Comparison of ENCODE assay signal across 19 cellular contexts in genomic region chr2:238173692-238174091, GRCh38. TPM values are rescaled to one million over a fixed set of nuclear protein-coding genes. Genes with fewer than 3 reads are reported as not detected.
DNase-seq lines count a peak whose midpoint lies in the region; ATAC-seq, FAIRE-seq and TF ChIP-seq lines count a peak whose summit lies in the region.
"Had no signal": no experiment of that assay in that cellular context is flagged by ENCODE, and none has a peak within 500 bp of the region (broad histone marks: within the 10 kb centered on the region; RNA-seq: fewer than 3 reads in every experiment).

No MANE protein-coding gene starts in this region.

- no peak overlapping the region for H3K9ac ChIP-seq in GM12878 (ENCODE audit: control insufficient read depth, insufficient read depth, low read length)

- no peaks in the 10 kb centered on the region for H3K27me3 ChIP-seq in GM23338 (ENCODE audit: insufficient read depth)
- H3K27me3 ChIP-seq in GM12878 (replicated peaks in 1 of 2; ENCODE audit: control insufficient read depth in 2 of 2, insufficient read depth in 2 of 2, low read length in 1 of 2): no peaks in the 10 kb centered on the region
- H3K27me3 ChIP-seq: right atrium auricular region, transverse colon had no signal

- no peaks in the 10 kb centered on the region for H3K9me2 ChIP-seq in GM23338 (ENCODE audit: insufficient read depth)

- DNase-seq in AG08396 (ENCODE audit: low spot score) (peak; percentile 12), GM23338 (ENCODE audit: low spot score) (peak; percentile 27), GM12878 (ENCODE audit: low read depth, low spot score) (no peak), immature natural killer cell (no peak), NCI-H524 treated with DMSO at 0.1 percent for 48 hours (lab: John Stamatoyannopoulos, UW) (no peak), Right ventricle myocardium inferior (ENCODE audit: missing footprints) (no peak)
- no peak for DNase-seq in activated T-cell treated with anti-CD3 and anti-CD28 coated beads, Interleukin-2, amount 50 U/mL, for 72 hours
- DNase-seq: caudate nucleus; naive thymus-derived CD4-positive, alpha-beta T cell; NCI-H1930; SHP77; stimulated activated CD4-positive, alpha-beta T cell treated with anti-CD3 and anti-CD28 coated beads, Interleukin-2, amount 100 ng/mL, for 24 hours; stimulated activated CD8-positive, alpha-beta memory T cell treated with anti-CD3 and anti-CD28 coated beads, Interleukin-4, amount 100 ng/mL, for 48 hours; transverse colon had no signal

- intact Hi-C loops in GM12878 (cut with micrococcal nuclease; ENCODE audit: unreplicated experiment) (no loop called here), Right ventricle myocardium inferior (cut with DNase I) (no loop called here)

- H3K27ac Mint-ChIP-seq in GM23338 (no peak overlapping the region), immature natural killer cell (peak overlapping the region in 4 of 6 donors; percentile 84 to 88 (median 86))
- H3K27ac Mint-ChIP-seq in activated T-cell treated with anti-CD3 and anti-CD28 coated beads, Interleukin-2, amount 50 U/mL, for 72 hours: no peak overlapping the region

- TF ChIP-seq CTCF in GM23338 (conservative IDR thresholded peaks at IDR 0.05; ENCODE audit: low read depth in 2 of 2) (peak; percentile 22 to 31; a peak in 3 of 4 replicates), GM12878 (IDR thresholded peaks at IDR 0.05 in 2 of 3, conservative IDR thresholded peaks at IDR 0.05 in 1 of 3; ENCODE audit: control insufficient read depth in 2 of 3, extremely low read depth in 1 of 3, insufficient read depth in 1 of 3, low read depth in 3 of 3, low read length in 3 of 3) (peak in 2 of 3 experiments; percentile 27 to 32; a peak in 3 of 6 replicates)

- no peak overlapping the region for H3K27ac ChIP-seq in GM23338 (ENCODE audit: low read depth)
- no peak overlapping the region for H3K27ac ChIP-seq in GM12878 (ENCODE audit: control insufficient read depth, insufficient read depth)
- H3K27ac ChIP-seq: right atrium auricular region had no signal

- RAD21 ChIA-PET in GM12878 (lab: Charles Lee; ENCODE audit: unreplicated experiment): no interaction called here

- ATAC-seq in GM23338: peak; percentile 89
- peak; percentile 55 for ATAC-seq in GM12878
- ATAC-seq in HG02588 (IDR thresholded peaks at IDR 0.05; ENCODE audit: unreplicated experiment): no peak
- no peak for ATAC-seq in activated T-cell treated with anti-CD3 and anti-CD28 coated beads, Interleukin-2, amount 50 U/mL, for 72 hours (replicated peaks in 1 of 2)
- no peak for ATAC-seq in Right ventricle myocardium inferior
- ATAC-seq: naive thymus-derived CD4-positive, alpha-beta T cell had no signal

- no peaks in the 10 kb centered on the region; the same call in none of the 2 replicates for H4K20me1 ChIP-seq in GM23338 (replicated peaks; ENCODE audit: insufficient read depth)
- H4K20me1 ChIP-seq in GM12878 (ENCODE audit: control insufficient read depth, insufficient read depth): no peaks in the 10 kb centered on the region; the same call in 1 of the 2 replicates

- SMC1A ChIA-PET in GM12878 (lab: Charles Lee; ENCODE audit: uncharacterized antibody, unreplicated experiment): no interaction called here

- H3K4me2 ChIP-seq in GM23338 (no peak overlapping the region), GM12878 (ENCODE audit: control insufficient read depth, insufficient read depth) (no peak overlapping the region)

- H3K9me3 Mint-ChIP-seq in GM23338 (no peaks in the 10 kb centered on the region), immature natural killer cell (no peaks in the 10 kb centered on the region)
- no peaks in the 10 kb centered on the region for H3K9me3 Mint-ChIP-seq in activated T-cell treated with anti-CD3 and anti-CD28 coated beads, Interleukin-2, amount 50 U/mL, for 72 hours
- H3K9me3 Mint-ChIP-seq: CD14-positive monocyte; naive thymus-derived CD4-positive, alpha-beta T cell had no signal

- H3K4me3 ChIP-seq in GM23338 (no peak overlapping the region), GM12878 (no peak overlapping the region)
- H3K4me3 ChIP-seq: right atrium auricular region, transverse colon had no signal

- peaks cover 15% of the 10 kb centered on the region for H3K36me3 ChIP-seq in GM23338 (ENCODE audit: insufficient read depth)
- peaks cover 8 to 40% of the 10 kb centered on the region in 2 experiments for H3K36me3 ChIP-seq in GM12878 (ENCODE audit: control insufficient read depth in 2 of 2, insufficient read depth in 2 of 2, low read length in 1 of 2)

- peaks cover 46% of the 10 kb centered on the region for H3K36me3 Mint-ChIP-seq in GM23338 (ENCODE audit: low read depth)
- H3K36me3 Mint-ChIP-seq in immature natural killer cell: peaks cover 27 to 45% (median 32%) of the 10 kb centered on the region in 3 donors
- peaks cover 4 to 19% of the 10 kb centered on the region in 2 donors for H3K36me3 Mint-ChIP-seq in activated T-cell treated with anti-CD3 and anti-CD28 coated beads, Interleukin-2, amount 50 U/mL, for 72 hours (ENCODE audit: insufficient read depth in 2 of 2)

- H3K4me3 Mint-ChIP-seq in GM23338: no peak overlapping the region
- peak overlapping the region in 2 of 5 donors; percentile 51 to 60 for H3K4me3 Mint-ChIP-seq in immature natural killer cell
- H3K4me3 Mint-ChIP-seq in activated T-cell treated with anti-CD3 and anti-CD28 coated beads, Interleukin-2, amount 50 U/mL, for 72 hours: no peak overlapping the region
- H3K4me3 Mint-ChIP-seq: CD14-positive monocyte; naive thymus-derived CD4-positive, alpha-beta T cell had no signal

- in situ Hi-C loops in GM12878 (cut with MboI): no loop called here

- H3K27me3 Mint-ChIP-seq in GM23338 (ENCODE audit: insufficient read depth, low read depth, poor library complexity) (peaks cover 4% of the 10 kb centered on the region), immature natural killer cell (ENCODE audit: low read depth in 3 of 3) (peaks cover 2 to 16% (median 7%) of the 10 kb centered on the region in 3 donors)
- H3K27me3 Mint-ChIP-seq in activated T-cell treated with anti-CD3 and anti-CD28 coated beads, Interleukin-2, amount 50 U/mL, for 72 hours (ENCODE audit: low read depth): no peaks in the 10 kb centered on the region
- H3K27me3 Mint-ChIP-seq: naive thymus-derived CD4-positive, alpha-beta T cell had no signal

- no peak for TF ChIP-seq POLR2A in GM12878 (IDR thresholded peaks at IDR 0.05; ENCODE audit: low read depth, low read length)

- no peaks in the 10 kb centered on the region for H3K9me3 ChIP-seq in GM12878 (replicated peaks; ENCODE audit: control insufficient read depth, insufficient read depth, low read length)
- H3K9me3 ChIP-seq: right atrium auricular region, transverse colon had no signal

- FAIRE-seq in GM12878 (lab: Jason Lieb, UNC): no peak
- FAIRE-seq: G401.6 had no signal

- BruUV-seq in GM12878 (replicated peaks; lab: Mats Ljungman, UMichigan): no TSS peak

- H3K4me1 ChIP-seq in GM23338 (ENCODE audit: insufficient read depth) (no peaks in the 10 kb centered on the region), GM12878 (ENCODE audit: control insufficient read depth, insufficient read depth, low read length) (no peaks in the 10 kb centered on the region)

- H2AFZ ChIP-seq in GM23338 (no peak overlapping the region), GM12878 (ENCODE audit: control insufficient read depth, low read depth, low read length) (no peak overlapping the region)

- TF ChIP-seq RAD21 in GM12878 (IDR thresholded peaks at IDR 0.05; ENCODE audit: insufficient read depth, low read depth, low read length): no peak

- H3K4me1 Mint-ChIP-seq in GM23338: no peaks in the 10 kb centered on the region
- H3K4me1 Mint-ChIP-seq in immature natural killer cell: peaks cover 70 to 76% of the 10 kb centered on the region in 2 donors
- H3K4me1 Mint-ChIP-seq in activated T-cell treated with anti-CD3 and anti-CD28 coated beads, Interleukin-2, amount 50 U/mL, for 72 hours (ENCODE audit: low read depth): no peaks in the 10 kb centered on the region

- POLR2A ChIA-PET in GM12878 (lab: Charles Lee): no interaction called here

- H3F3A ChIP-seq in GM23338 (replicated peaks; ENCODE audit: low read depth): no peaks in the 10 kb centered on the region

- CTCF ChIA-PET in GM12878 (lab: Yijun Ruan, JAX): no interaction called here

- H3K79me2 ChIP-seq in GM23338 (replicated peaks; ENCODE audit: insufficient read depth) (no peaks in the 10 kb centered on the region), GM12878 (ENCODE audit: control insufficient read depth, insufficient read depth, low read length) (no peaks in the 10 kb centered on the region)

- no peak for TF ChIP-seq EP300 in GM12878 (IDR thresholded peaks at IDR 0.05; ENCODE audit: borderline replicate concordance in 1 of 2, control insufficient read depth in 1 of 2, low read depth in 2 of 2, low read length in 2 of 2)

- WGBS in GM12878 (ENCODE audit: insufficient coverage, insufficient replicate concordance, low lambda C conversion rate, missing lambda C conversion rate): 96% methylated on average over 2 of the region's 2 CpGs

RNA-seq across cellular contexts. Expression of gene ERFE, which starts 14.9 kb away (rescaled TPM):
- total RNA-seq in GM23338 (2014; rRNA removed; shearing (Covaris generic)): 2.5 and 3.3 TPM in 2 replicates
- 0.61 and 1.0 TPM in 2 replicates for polyA plus RNA-seq in GM23338 (2016; fragmentation: Nextera tagmentation; extraction: Ambion mirVana)
- total RNA-seq in GM12878 (2013; cell fraction: nucleolus; rRNA removed): not detected in 2 replicates
- total RNA-seq in GM12878 (2014; rRNA removed): not detected in 2 replicates
- not detected in 2 replicates for total RNA-seq in GM12878 (2014; rRNA removed; fragmentation: Illumina TruSeq; extraction: Trizol)
- not detected in 2 replicates for total RNA-seq in GM12878 (2021)
- not detected for polyA plus RNA-seq in GM12878 (2011; ENCODE audit: low read depth)
- not detected in 2 replicates for polyA plus RNA-seq in GM12878 (2011; rRNA removed)
- polyA plus RNA-seq in GM12878 (2011; cell fraction: cytosol; rRNA removed): not detected in 2 replicates
- polyA plus RNA-seq in GM12878 (2011; cell fraction: nucleus; rRNA removed): not detected in 2 replicates
- 0.11 TPM in 1 of 2 replicates, not detected in the other for polyA plus RNA-seq in GM12878 (2012)
- polyA plus RNA-seq in GM12878 (2014; fragmentation: Illumina TruSeq; extraction: Trizol): not detected in 2 replicates
- polyA plus RNA-seq in GM12878 (2014; fragmentation: Nextera tagmentation; extraction: Ambion mirVana): not detected
- not detected in 2 replicates for polyA plus RNA-seq in GM12878 (2014; rRNA removed)
- polyA plus RNA-seq in GM12878 (2016; fragmentation: Nextera tagmentation; extraction: Ambion mirVana): not detected
- not detected in 2 replicates for polyA minus RNA-seq in GM12878 (2011; rRNA and poly(A)+ RNA removed)
- polyA minus RNA-seq in GM12878 (2011; cell fraction: cytosol; rRNA and poly(A)+ RNA removed): not detected in 2 replicates
- polyA minus RNA-seq in GM12878 (2011; cell fraction: nucleus; rRNA and poly(A)+ RNA removed): 0.24 TPM in 1 of 2 replicates, not detected in the other
- polyA plus RNA-seq in immature natural killer cell: 1 to 10 TPM; 4.6 to 6.2 (median 5.7) TPM
- under 1 TPM; 0.60 to 0.88 TPM for total RNA-seq in activated T-cell treated with anti-CD3 and anti-CD28 coated beads, Interleukin-2, amount 50 U/mL, for 72 hours
- total RNA-seq in Right ventricle myocardium inferior: 0.51 TPM
- polyA plus RNA-seq: CD14-positive monocyte; naive thymus-derived CD4-positive, alpha-beta T cell had no signal

RNA-seq across cellular contexts. Expression of gene ILKAP, which starts 29.8 kb away (rescaled TPM):
- total RNA-seq in GM23338 (2014; rRNA removed; shearing (Covaris generic)): 17.0 and 29.7 TPM in 2 replicates
- polyA plus RNA-seq in GM23338 (2016; fragmentation: Nextera tagmentation; extraction: Ambion mirVana) (35.9 and 36.3 TPM in 2 replicates), GM12878 (2011; rRNA removed) (39.2 and 46.5 TPM in 2 replicates), GM12878 (2014; fragmentation: Illumina TruSeq; extraction: Trizol) (23.7 and 30.2 TPM in 2 replicates), GM12878 (2014; fragmentation: Nextera tagmentation; extraction: Ambion mirVana) (10 to 100 TPM in 1 of 2 experiments, 1 to 10 TPM in 1; 4.2 to 11.2 TPM), GM12878 (2014; rRNA removed) (55.8 and 65.3 TPM in 2 replicates), GM12878 (2016; fragmentation: Nextera tagmentation; extraction: Ambion mirVana) (10 to 100 TPM; 63.8 to 64.8 TPM), immature natural killer cell (10 to 100 TPM; 59.2 to 82.8 (median 59.3) TPM)
- 79.6 and 82.1 TPM in 2 replicates for total RNA-seq in GM12878 (2013; cell fraction: nucleolus; rRNA removed)
- total RNA-seq in GM12878 (2014; rRNA removed) (30.2 and 30.8 TPM in 2 replicates), GM12878 (2014; rRNA removed; fragmentation: Illumina TruSeq; extraction: Trizol) (22.9 and 24.0 TPM in 2 replicates), GM12878 (2021) (42.2 and 44.5 TPM in 2 replicates), Right ventricle myocardium inferior (26.2 TPM)
- polyA plus RNA-seq in GM12878 (2011; ENCODE audit: low read depth): 15.1 TPM
- polyA plus RNA-seq in GM12878 (2011; cell fraction: cytosol; rRNA removed): 33.9 and 48.0 TPM in 2 replicates
- polyA plus RNA-seq in GM12878 (2011; cell fraction: nucleus; rRNA removed): 84.1 and 110 TPM in 2 replicates
- polyA plus RNA-seq in GM12878 (2012): 23.5 and 26.6 TPM in 2 replicates
- polyA minus RNA-seq in GM12878 (2011; rRNA and poly(A)+ RNA removed): 35.7 and 40.7 TPM in 2 replicates
- polyA minus RNA-seq in GM12878 (2011; cell fraction: cytosol; rRNA and poly(A)+ RNA removed): 9.7 and 12.7 TPM in 2 replicates
- 30.6 and 68.0 TPM in 2 replicates for polyA minus RNA-seq in GM12878 (2011; cell fraction: nucleus; rRNA and poly(A)+ RNA removed)
- 10 to 100 TPM; 53.2 to 55.5 TPM for total RNA-seq in activated T-cell treated with anti-CD3 and anti-CD28 coated beads, Interleukin-2, amount 50 U/mL, for 72 hours

RNA-seq across cellular contexts. Expression of gene KLHL30, which starts 35.2 kb away (rescaled TPM):
- 0.07 TPM in 1 of 2 replicates, not detected in the other for total RNA-seq in GM23338 (2014; rRNA removed; shearing (Covaris generic))
- polyA plus RNA-seq in GM23338 (2016; fragmentation: Nextera tagmentation; extraction: Ambion mirVana) (not detected in 2 replicates), GM12878 (2011; rRNA removed) (not detected in 2 replicates), GM12878 (2014; fragmentation: Illumina TruSeq; extraction: Trizol) (not detected in 2 replicates), GM12878 (2014; fragmentation: Nextera tagmentation; extraction: Ambion mirVana) (not detected), GM12878 (2014; rRNA removed) (not detected in 2 replicates), GM12878 (2016; fragmentation: Nextera tagmentation; extraction: Ambion mirVana) (under 1 TPM in 1 of 2 experiments, not detected in 1; 0.03 TPM), immature natural killer cell (not detected)
- total RNA-seq in GM12878 (2013; cell fraction: nucleolus; rRNA removed): 0.12 and 0.13 TPM in 2 replicates
- total RNA-seq in GM12878 (2014; rRNA removed) (0.05 TPM in 1 of 2 replicates, not detected in the other), GM12878 (2014; rRNA removed; fragmentation: Illumina TruSeq; extraction: Trizol) (not detected in 2 replicates), GM12878 (2021) (0.05 TPM in 1 of 2 replicates, not detected in the other), Right ventricle myocardium inferior (20.6 TPM)
- polyA plus RNA-seq in GM12878 (2011; ENCODE audit: low read depth): not detected
- polyA plus RNA-seq in GM12878 (2011; cell fraction: cytosol; rRNA removed): not detected in 2 replicates
- polyA plus RNA-seq in GM12878 (2011; cell fraction: nucleus; rRNA removed): 0.09 TPM in 1 of 2 replicates, not detected in the other
- polyA plus RNA-seq in GM12878 (2012): 0.03 TPM in 1 of 2 replicates, not detected in the other
- not detected in 2 replicates for polyA minus RNA-seq in GM12878 (2011; rRNA and poly(A)+ RNA removed)
- not detected in 2 replicates for polyA minus RNA-seq in GM12878 (2011; cell fraction: cytosol; rRNA and poly(A)+ RNA removed)
- not detected in 2 replicates for polyA minus RNA-seq in GM12878 (2011; cell fraction: nucleus; rRNA and poly(A)+ RNA removed)
- total RNA-seq in activated T-cell treated with anti-CD3 and anti-CD28 coated beads, Interleukin-2, amount 50 U/mL, for 72 hours: not detected
- total RNA-seq: activated CD8-positive, alpha-beta memory T cell treated with anti-CD3 and anti-CD28 coated beads for 36 hours; naive thymus-derived CD4-positive, alpha-beta T cell had no signal
- polyA plus RNA-seq: naive thymus-derived CD4-positive, alpha-beta T cell had no signal

Comparison
In these comparisons a context has a peak if more than half of its experiments do, and no peak if none do; other contexts are left out.
1. DNase-seq: peak in AG08396 (single experiment) and GM23338 (single experiment); none in GM12878 (single experiment), immature natural killer cell (0 of 3), activated T-cell treated with anti-CD3 and anti-CD28 coated beads, Interleukin-2, amount 50 U/mL, for 72 hours (0 of 2), NCI-H524 treated with DMSO at 0.1 percent for 48 hours (single experiment) and Right ventricle myocardium inferior (single experiment).
2. ATAC-seq: peak in GM23338 (single experiment) and GM12878 (single experiment); none in HG02588 (single experiment), activated T-cell treated with anti-CD3 and anti-CD28 coated beads, Interleukin-2, amount 50 U/mL, for 72 hours (0 of 2) and Right ventricle myocardium inferior (single experiment).
3. H3K27ac Mint-ChIP-seq: peak in immature natural killer cell (4 of 6); none in GM23338 (single experiment) and activated T-cell treated with anti-CD3 and anti-CD28 coated beads, Interleukin-2, amount 50 U/mL, for 72 hours (single experiment).
4. RNA of gene KLHL30, which starts 35.2 kb away (total RNA-seq): 20.6 TPM in Right ventricle myocardium inferior (single experiment); 0.07 TPM in GM23338, not detected in activated T-cell treated with anti-CD3 and anti-CD28 coated beads, Interleukin-2, amount 50 U/mL, for 72 hours and 0.05 to 0.13 TPM in GM12878; every median in the first group is over 10 times any median in the second.